In genomic region chr12:104510145-104510872, GRCh38 we compare ENCODE assay signal across 18 cellular contexts. TPM values are rescaled to one million over a fixed set of nuclear protein-coding genes. Genes with fewer than 3 reads are reported as not detected.
DNase-seq lines count a peak whose midpoint lies in the region; ATAC-seq, FAIRE-seq and TF ChIP-seq lines count a peak whose summit lies in the region.
"Had no signal": no experiment of that assay in that cellular context is flagged by ENCODE, and none has a peak within 500 bp of the region (broad histone marks: within the 10 kb centered on the region; RNA-seq: fewer than 3 reads in every experiment).

No MANE protein-coding gene starts in this region.

- H2BK15ac ChIP-seq in mesendoderm (replicated peaks; ENCODE audit: low read depth), result no peak overlapping the region

- no peak overlapping the region for H3K56ac ChIP-seq in mesendoderm (ENCODE audit: low read length)

- H3K4me2 ChIP-seq in endothelial cell of umbilical vein (ENCODE audit: insufficient read depth, low read length) (no peak overlapping the region), mesendoderm (ENCODE audit: low read length) (no peak overlapping the region)

- H3K9me3 Mint-ChIP-seq in activated naive CD4-positive, alpha-beta T cell treated with anti-CD3 and anti-CD28 coated beads, Interleukin-2, amount 10 ng/mL, durations not matched to agents 7 days and 5 days, result peaks cover 8% of the 10 kb centered on the region
- peaks cover 5 to 10% of the 10 kb centered on the region in 2 donors for H3K9me3 Mint-ChIP-seq in stimulated activated naive B cell treated with anti-CD40 and anti-IgM and Interleukin-4, amounts not matched to agents 10 μg/mL and 1 μg/mL and 100 μg/mL, for 72 hours
- H3K9me3 Mint-ChIP-seq: H9 had no signal

- H2AK5ac ChIP-seq in mesendoderm (ENCODE audit: low read length), result no peak overlapping the region

- H3K36me3 Mint-ChIP-seq in activated naive CD4-positive, alpha-beta T cell treated with anti-CD3 and anti-CD28 coated beads, Interleukin-2, amount 10 ng/mL, durations not matched to agents 7 days and 5 days, result peaks cover 55% of the 10 kb centered on the region
- peaks cover 48 to 64% of the 10 kb centered on the region in 2 donors for H3K36me3 Mint-ChIP-seq in stimulated activated naive B cell treated with anti-CD40 and anti-IgM and Interleukin-4, amounts not matched to agents 10 μg/mL and 1 μg/mL and 100 μg/mL, for 72 hours

- no peak overlapping the region for H4K8ac ChIP-seq in mesendoderm (ENCODE audit: low read depth, low read length)

- H3K36me3 ChIP-seq in endothelial cell of umbilical vein (ENCODE audit: control insufficient read depth in 2 of 2, extremely low read depth in 1 of 2, insufficient read depth in 2 of 2, low read length in 2 of 2), result no peaks in the 10 kb centered on the region
- no peaks in the 10 kb centered on the region for H3K36me3 ChIP-seq in mesendoderm (ENCODE audit: control insufficient read depth, insufficient read depth, low read length)
- H3K36me3 ChIP-seq: esophagus muscularis mucosa, right lobe of liver had no signal

- H4K5ac ChIP-seq in mesendoderm (ENCODE audit: low read length), result no peak overlapping the region

- H3K27me3 ChIP-seq in endothelial cell of umbilical vein (ENCODE audit: control insufficient read depth in 2 of 2, insufficient read depth in 2 of 2, low read length in 2 of 2) (no peaks in the 10 kb centered on the region), mesendoderm (ENCODE audit: insufficient read depth, low read length, poor library complexity) (no peaks in the 10 kb centered on the region)
- H3K27me3 ChIP-seq: esophagus muscularis mucosa, right lobe of liver had no signal

- peak overlapping the region; percentile 37 for H3K4me3 Mint-ChIP-seq in activated naive CD4-positive, alpha-beta T cell treated with anti-CD3 and anti-CD28 coated beads, Interleukin-2, amount 10 ng/mL, durations not matched to agents 7 days and 5 days
- H3K4me3 Mint-ChIP-seq in stimulated activated naive B cell treated with anti-CD40 and anti-IgM and Interleukin-4, amounts not matched to agents 10 μg/mL and 1 μg/mL and 100 μg/mL, for 72 hours, result no peak overlapping the region
- H3K4me3 Mint-ChIP-seq: H9 had no signal

- DNase-seq in activated naive CD4-positive, alpha-beta T cell treated with anti-CD3 and anti-CD28 coated beads, Interleukin-2, amount 10 ng/mL, durations not matched to agents 7 days and 5 days, result peak; percentile 32
- DNase-seq in activated naive CD4-positive, alpha-beta T cell treated with Interleukin-2 at 50 U/mL for 16 hours, result no peak
- DNase-seq in OCI-M1 (lab: John Stamatoyannopoulos, UW) (peak; percentile 50), endothelial cell of umbilical vein (ENCODE audit: low read depth, low spot score) (peak; percentile 11), mesendoderm (no peak), GDM1 (lab: John Stamatoyannopoulos, UW) (no peak), NCI-H510A (lab: John Stamatoyannopoulos, UW) (no peak)
- DNase-seq in stimulated activated naive B cell treated with anti-CD40 and anti-IgM and Interleukin-4, amounts not matched to agents 10 μg/mL and 1 μg/mL and 100 μg/mL, for 72 hours, result no peak
- DNase-seq: activated CD4-positive, alpha-beta T cell treated with anti-CD3 and anti-CD28 coated beads for 1 hour; DMS153; glutamatergic neuron; H9; NCI-H1417 treated with DMSO at 0.1 percent for 48 hours; NK-92 treated with Interleukin-12 subunit alpha and Interleukin-12 subunit beta, amount 100 ng/mL, for 24 hours; right lobe of liver; stimulated activated CD4-positive, alpha-beta T cell treated with anti-CD3 and anti-CD28 coated beads, Interleukin-1b, Interleukin-23, amount 100 ng/mL, for 48 hours; substantia nigra had no signal

- H4K20me1 ChIP-seq in endothelial cell of umbilical vein (replicated peaks; ENCODE audit: control insufficient read depth, extremely low read depth, insufficient read depth, low read length), result no peaks in the 10 kb centered on the region

- H3K27me3 Mint-ChIP-seq in activated naive CD4-positive, alpha-beta T cell treated with anti-CD3 and anti-CD28 coated beads, Interleukin-2, amount 10 ng/mL, durations not matched to agents 7 days and 5 days, result no peaks in the 10 kb centered on the region
- H3K27me3 Mint-ChIP-seq in stimulated activated naive B cell treated with anti-CD40 and anti-IgM and Interleukin-4, amounts not matched to agents 10 μg/mL and 1 μg/mL and 100 μg/mL, for 72 hours, result no peaks in the 10 kb centered on the region

- H3K79me1 ChIP-seq in mesendoderm (ENCODE audit: low read length), result no peaks in the 10 kb centered on the region

- no peak overlapping the region for H3K27ac ChIP-seq in endothelial cell of umbilical vein (ENCODE audit: insufficient read depth, low read depth, low read length)
- H3K27ac ChIP-seq in mesendoderm (ENCODE audit: low read depth, low read length), result no peak overlapping the region
- H3K27ac ChIP-seq: esophagus muscularis mucosa, right lobe of liver had no signal

- no peak overlapping the region for H3K4me3 ChIP-seq in endothelial cell of umbilical vein (replicated peaks in 1 of 3; ENCODE audit: insufficient read depth in 1 of 3, low read depth in 1 of 3, low read length in 3 of 3)
- no peak overlapping the region for H3K4me3 ChIP-seq in mesendoderm (ENCODE audit: low read length)
- H3K4me3 ChIP-seq: esophagus muscularis mucosa, right lobe of liver had no signal

- intact Hi-C loops in endothelial cell of umbilical vein (cut with micrococcal nuclease), result no loop called here

- no TSS peak for BruUV-seq in endothelial cell of umbilical vein (replicated peaks; lab: Mats Ljungman, UMichigan)

- H3K4me1 ChIP-seq in endothelial cell of umbilical vein (ENCODE audit: control insufficient read depth, extremely low read depth, insufficient read depth, low read length) (peaks cover 15% of the 10 kb centered on the region), mesendoderm (ENCODE audit: control insufficient read depth, low read depth, low read length) (peaks cover 9% of the 10 kb centered on the region)
- H3K4me1 ChIP-seq: right lobe of liver had no signal

- peaks cover 23% of the 10 kb centered on the region for H3K79me2 ChIP-seq in endothelial cell of umbilical vein (ENCODE audit: control insufficient read depth, insufficient read depth, low read length)
- H3K79me2 ChIP-seq in mesendoderm (ENCODE audit: control insufficient read depth, insufficient read depth, low read length), result no peaks in the 10 kb centered on the region

- no peak overlapping the region for H2AFZ ChIP-seq in endothelial cell of umbilical vein (ENCODE audit: low read depth, low read length)

- no peak for TF ChIP-seq POLR2A in endothelial cell of umbilical vein (IDR thresholded peaks at IDR 0.05; ENCODE audit: low read depth, low read length)

- no peak overlapping the region for H3K23ac ChIP-seq in mesendoderm (ENCODE audit: low read length)

- ATAC-seq in stimulated activated naive B cell treated with anti-CD40 and anti-IgM and Interleukin-4, amounts not matched to agents 10 μg/mL and 1 μg/mL and 100 μg/mL, for 72 hours (replicated peaks), result no peak
- ATAC-seq: right lobe of liver had no signal

- no peak for TF ChIP-seq CTCF in endothelial cell of umbilical vein (IDR thresholded peaks at IDR 0.05; ENCODE audit: extremely low read depth in 1 of 2, insufficient read depth in 1 of 2, low read depth in 1 of 2, low read length in 2 of 2)

- peak overlapping the region; percentile 80 for H3K27ac Mint-ChIP-seq in activated naive CD4-positive, alpha-beta T cell treated with anti-CD3 and anti-CD28 coated beads, Interleukin-2, amount 10 ng/mL, durations not matched to agents 7 days and 5 days
- H3K27ac Mint-ChIP-seq in stimulated activated naive B cell treated with anti-CD40 and anti-IgM and Interleukin-4, amounts not matched to agents 10 μg/mL and 1 μg/mL and 100 μg/mL, for 72 hours, result peak overlapping the region; percentile 54
- H3K27ac Mint-ChIP-seq: H9 had no signal

- dilution Hi-C loops in endothelial cell of umbilical vein (cut with MboI; ENCODE audit: extremely low pct_ligation_motif_present, low sequenced_read_pairs), result no loop called here

- CTCF ChIA-PET in activated naive CD4-positive, alpha-beta T cell treated with anti-CD3 and anti-CD28 coated beads, Interleukin-2, amount 10 ng/mL, durations not matched to agents 7 days and 5 days (lab: Charles Lee), result interaction anchor here (0.7 to 2.2 kb wide), 2 partner anchors 10 to 695 kb away, joined by 3 to 7 read pairs; no protein-coding TSS in a partner anchor
- CTCF ChIA-PET in endothelial cell of umbilical vein (lab: Charles Lee), result interaction anchor here (0.6 kb wide), 1 partner anchor 9 kb away, joined by 4 read pairs; no protein-coding TSS in a partner anchor

- no peaks in the 10 kb centered on the region for H3K9me1 ChIP-seq in endothelial cell of umbilical vein (replicated peaks; ENCODE audit: control insufficient read depth, extremely low read depth, insufficient read depth, low read length)

- no peak overlapping the region for H2BK120ac ChIP-seq in mesendoderm (ENCODE audit: low read depth, low read length)

- no peaks in the 10 kb centered on the region for H3K9me3 ChIP-seq in endothelial cell of umbilical vein (replicated peaks; ENCODE audit: control insufficient read depth, insufficient read depth, low read length)
- H3K9me3 ChIP-seq: esophagus muscularis mucosa, right lobe of liver had no signal

- FAIRE-seq in endothelial cell of umbilical vein (lab: Jason Lieb, UNC), result no peak

- peaks cover 59% of the 10 kb centered on the region for H3K4me1 Mint-ChIP-seq in activated naive CD4-positive, alpha-beta T cell treated with anti-CD3 and anti-CD28 coated beads, Interleukin-2, amount 10 ng/mL, durations not matched to agents 7 days and 5 days
- H3K4me1 Mint-ChIP-seq in stimulated activated naive B cell treated with anti-CD40 and anti-IgM and Interleukin-4, amounts not matched to agents 10 μg/mL and 1 μg/mL and 100 μg/mL, for 72 hours, result peaks cover 56 to 86% of the 10 kb centered on the region in 2 donors

- H3K9ac ChIP-seq in endothelial cell of umbilical vein (replicated peaks; ENCODE audit: extremely low read depth, insufficient read depth, low read length) (no peak overlapping the region), mesendoderm (ENCODE audit: low read length) (no peak overlapping the region)

- H2BK5ac ChIP-seq in mesendoderm (ENCODE audit: low read length), result no peak overlapping the region

- no CpG with 5 or more reads among the region's 2 CpGs for WGBS in mesendoderm (ENCODE audit: extremely low coverage, insufficient coverage, low lambda C conversion rate)

- POLR2A ChIA-PET in endothelial cell of umbilical vein (lab: Charles Lee), result no interaction called here

- no peak overlapping the region for H3K4ac ChIP-seq in mesendoderm (ENCODE audit: low read depth, low read length)

- H3K18ac ChIP-seq in mesendoderm (ENCODE audit: low read length), result no peak overlapping the region

RNA-seq across cellular contexts. Expression of gene CHST11, which starts 53.6 kb away (rescaled TPM):
- 20.9 and 24.2 TPM in 2 replicates for total RNA-seq in endothelial cell of umbilical vein
- 19.7 and 21.9 TPM in 2 replicates for polyA plus RNA-seq in endothelial cell of umbilical vein
- 17.6 and 19.9 TPM in 2 replicates for polyA plus RNA-seq in endothelial cell of umbilical vein (2011; cell fraction: cytosol; rRNA removed)
- 14.8 and 15.5 TPM in 2 replicates for polyA plus RNA-seq in endothelial cell of umbilical vein (2011; cell fraction: nucleus; rRNA removed)
- polyA plus RNA-seq in endothelial cell of umbilical vein (2012), result 18.2 and 18.4 TPM in 2 replicates
- 13.4 and 17.2 TPM in 2 replicates for polyA minus RNA-seq in endothelial cell of umbilical vein
- polyA minus RNA-seq in endothelial cell of umbilical vein (2011; cell fraction: cytosol; rRNA and poly(A)+ RNA removed), result 0.41 TPM
- 20.7 and 22.8 TPM in 2 replicates for polyA minus RNA-seq in endothelial cell of umbilical vein (2011; cell fraction: nucleus; rRNA and poly(A)+ RNA removed)
- 5.2 TPM for polyA plus RNA-seq in mesendoderm (2013, experiment 1 of 2)
- 5.9 TPM for polyA plus RNA-seq in mesendoderm (2013, experiment 2 of 2)

Comparison
In these comparisons a context has a peak if more than half of its experiments do, and no peak if none do; other contexts are left out.
1. DNase-seq: peak in activated naive CD4-positive, alpha-beta T cell treated with anti-CD3 and anti-CD28 coated beads, Interleukin-2, amount 10 ng/mL, durations not matched to agents 7 days and 5 days (single experiment), OCI-M1 (single experiment) and endothelial cell of umbilical vein (single experiment); none in activated naive CD4-positive, alpha-beta T cell treated with Interleukin-2 at 50 U/mL for 16 hours (single experiment), stimulated activated naive B cell treated with anti-CD40 and anti-IgM and Interleukin-4, amounts not matched to agents 10 μg/mL and 1 μg/mL and 100 μg/mL, for 72 hours (single experiment), mesendoderm (single experiment), GDM1 (single experiment) and NCI-H510A (single experiment).